8 cellular contexts compared by ENCODE assay signal in the genomic region with DNA sequence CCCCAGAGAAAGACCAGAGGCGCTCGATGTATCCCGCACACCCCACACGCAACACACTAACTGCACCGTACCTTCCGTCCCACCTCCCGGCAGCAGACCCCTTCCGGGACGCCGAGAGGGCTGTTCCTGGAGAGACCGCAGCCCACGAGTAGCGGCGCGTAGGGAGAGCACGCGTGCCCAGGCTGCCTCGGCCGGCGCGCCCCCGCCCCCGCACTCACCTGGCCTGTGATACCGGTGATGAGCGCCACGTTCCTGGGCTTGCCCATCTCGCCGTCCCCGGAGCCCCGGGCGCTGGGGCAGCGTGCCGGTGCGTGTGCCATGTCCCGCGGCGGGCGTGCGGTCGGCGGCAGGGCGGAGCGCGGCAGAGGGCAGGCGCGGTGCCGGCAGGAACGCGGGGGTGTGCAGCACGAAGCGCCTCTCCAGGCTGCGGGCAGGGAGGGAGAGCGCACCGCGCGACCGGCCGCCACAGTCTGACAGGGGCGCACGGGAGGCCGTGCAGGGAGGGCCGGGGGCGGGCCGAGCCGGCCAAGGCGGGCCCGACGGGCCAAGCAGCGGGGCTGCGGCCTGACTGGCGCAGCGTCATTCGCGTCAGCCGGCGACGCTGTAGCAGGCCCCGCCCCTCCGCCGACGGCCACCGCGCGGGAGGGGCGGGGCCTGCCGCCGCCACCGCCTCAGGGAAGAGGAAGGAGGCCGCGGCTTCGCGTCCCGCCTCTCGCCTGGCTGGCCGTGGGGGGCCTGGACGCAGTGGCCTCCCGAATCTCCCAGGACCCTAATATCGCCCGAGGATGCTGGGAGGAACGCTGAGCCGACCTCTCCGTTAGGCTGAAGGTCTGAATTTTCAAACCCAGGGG. TPM values are rescaled to one million over a fixed set of nuclear protein-coding genes. Genes with fewer than 3 reads are reported as not detected.
A peak's percentile ranks its signal among the peaks of the same experiment; 100 is the strongest.
DNase-seq lines count a peak whose midpoint lies in the region; ATAC-seq and TF ChIP-seq lines count a peak whose summit lies in the region.

Gene GMDS, minus strand, starts transcription at position 503 of the 851 bp plus-strand sequence.

- no peaks in the 10 kb centered on the region for H3K36me3 ChIP-seq in Panc1 (ENCODE audit: control insufficient read depth, insufficient read depth, low read length)
- H3K36me3 ChIP-seq in esophagus muscularis mucosa = peaks cover 0 to 14% (median 12%) of the 10 kb centered on the region in 4 donors

- intact Hi-C loops in Panc1 (cut with micrococcal nuclease; ENCODE audit: unreplicated experiment) = no loop called here
- intact Hi-C loops in esophagus muscularis mucosa (cut with DNase I) = loop anchor here (2.0 to 5.0 kb wide), 2 partner anchors 389 to 643 kb away; no protein-coding TSS in a partner anchor

- TF ChIP-seq EP300 in esophagus muscularis mucosa (IDR thresholded peaks at IDR 0.05) = no peak

- H3K9me3 ChIP-seq in Panc1 (ENCODE audit: control insufficient read depth, insufficient read depth, low read depth, low read length) (no peaks in the 10 kb centered on the region), esophagus muscularis mucosa (no peaks in the 10 kb centered on the region)

- BruUV-seq in Panc1 (replicated peaks; lab: Mats Ljungman, UMichigan) = no TSS peak

- POLR2A ChIA-PET in Panc1 (lab: Charles Lee) = no interaction called here

- H3K4me3 ChIP-seq in Panc1 (ENCODE audit: low read depth in 2 of 2, low read length in 2 of 2) (peak within 1 kb of the TSS; percentile 82 to 97), esophagus muscularis mucosa (peak within 1 kb of the TSS; percentile 80 to 98 (median 86))

- peak; percentile 50 for TF ChIP-seq POLR2A in esophagus muscularis mucosa (IDR thresholded peaks at IDR 0.05; ENCODE audit: low read depth)

- no peak for TF ChIP-seq CTCF in Panc1 (IDR thresholded peaks at IDR 0.05)
- TF ChIP-seq CTCF in esophagus muscularis mucosa (IDR thresholded peaks at IDR 0.05) = no peak

- peaks cover 4% of the 10 kb centered on the region; the same call in 1 of the 2 replicates for H3K4me1 ChIP-seq in Panc1 (ENCODE audit: control insufficient read depth, insufficient read depth, low read length)
- H3K4me1 ChIP-seq in esophagus muscularis mucosa = peaks cover 14 to 24% (median 22%) of the 10 kb centered on the region in 4 donors

- WGBS in esophagus muscularis mucosa = 0% methylated on average over 45 of the region's 102 CpGs

- ATAC-seq in GM21526 (IDR thresholded peaks at IDR 0.05; ENCODE audit: low FRiP score, unreplicated experiment) (peak; percentile 83), Panc1 (peak; percentile 100)

- in situ Hi-C loops in Panc1 (cut with HindIII; ENCODE audit: low pct_unique_long_range_greater_than_20kb, low sequenced_read_pairs) = no loop called here

- CTCF ChIA-PET in Panc1 (lab: Charles Lee) = no interaction called here

- H3K27ac ChIP-seq in Panc1 (ENCODE audit: low read length) (peak within 1 kb of the TSS; percentile 93), esophagus muscularis mucosa (replicated peaks in 1 of 4) (peak within 1 kb of the TSS; percentile 84 to 91 (median 89))

- DNase-seq in DMS153 (lab: John Stamatoyannopoulos, UW) = peak; percentile 51
- DNase-seq in HuH-7.5 (ENCODE audit: low spot score) = peak; percentile 67
- DNase-seq in Panc1 (ENCODE audit: low read depth, low spot score) = no peak
- DNase-seq in activated T-cell treated with anti-CD3 and anti-CD28 coated beads, Interleukin-2, amount 50 U/mL, for 48 hours = peak; percentile 80 to 87
- peak; percentile 93 for DNase-seq in esophagus muscularis mucosa (ENCODE audit: extremely low spot score)
- peak; percentile 86 for DNase-seq in myocyte (ENCODE audit: low read depth)
- DNase-seq in stimulated activated CD8-positive, alpha-beta memory T cell treated with anti-CD3 and anti-CD28 coated beads, Interleukin-7, amount 100 ng/mL, for 4 hours (ENCODE audit: low read depth in 2 of 2) = peak; percentile 46 to 82

- H3K27me3 ChIP-seq in Panc1 (ENCODE audit: control insufficient read depth, insufficient read depth, low read length) = no peaks in the 10 kb centered on the region
- H3K27me3 ChIP-seq in esophagus muscularis mucosa = no peaks in the 10 kb centered on the region

RNA-seq across cellular contexts. Expression of gene GMDS, which starts in this region (rescaled TPM):
- total RNA-seq in Panc1 (2021; ENCODE audit: unreplicated experiment) (9.8 TPM), esophagus muscularis mucosa (10 to 100 TPM in 1 of 4 donors, 1 to 10 TPM in 3; 3.6 to 14.1 (median 6.0) TPM), myocyte (9.3 and 10.6 TPM in 2 replicates)
- polyA plus RNA-seq in Panc1 (2012; ENCODE audit: insufficient read length) = 10.6 TPM
- polyA plus RNA-seq in myocyte (2012) = 14.3 TPM
